In genomic region chr4:162560073-162560472, GRCh38 we compare ENCODE assay signal across 27 cellular contexts.
"Had no signal": no experiment of that assay in that cellular context is flagged by ENCODE, and none has a peak within 500 bp of the region (broad histone marks: within the 10 kb centered on the region; RNA-seq: fewer than 3 reads in every experiment).

No MANE protein-coding gene starts in this region.

- H3K9me3 ChIP-seq: left ventricle myocardium inferior, lower lobe of right lung, neutrophil, suprapubic skin, thyroid gland, upper lobe of left lung, uterus had no signal

- H3K27me3 ChIP-seq: dorsolateral prefrontal cortex, heart right ventricle, neutrophil, suprapubic skin, thyroid gland, upper lobe of left lung, uterus had no signal

- H3K4me1 ChIP-seq: heart right ventricle, left ventricle myocardium inferior, lower lobe of right lung, suprapubic skin, thyroid gland, upper lobe of left lung, uterus had no signal

- ATAC-seq: heart right ventricle; lower lobe of right lung; sciatic nerve; stimulated activated effector memory CD8-positive, alpha-beta T cell treated with anti-CD3 and anti-CD28 coated beads, Interleukin-12 subunit alpha, Interleukin-12 subunit beta, amount 100 ng/mL, for 72 hours; stimulated activated naive CD8-positive, alpha-beta T cell treated with anti-CD3 and anti-CD28 coated beads, Interleukin-15, Interleukin-2, amounts not matched to agents 100 U/mL and 50 U/mL, for 24 hours had no signal

- DNase-seq: caudate nucleus; cortex of kidney; dorsolateral prefrontal cortex; effector memory CD4-positive, alpha-beta T cell; erythroblast; foreskin melanocyte; heart right ventricle; hypothalamus; left ventricle myocardium inferior; lower lobe of right lung; mesenchymal stem cell; naive B cell; nephron progenitor cell; posterior cingulate gyrus; stimulated activated CD4-positive, alpha-beta T cell treated with anti-CD3 and anti-CD28 coated beads, Interleukin-12 subunit alpha, Interleukin-12 subunit beta, amount 100 ng/mL, for 4 hours; stimulated activated CD4-positive, alpha-beta T cell treated with anti-CD3 and anti-CD28 coated beads, Interleukin-4, amount 100 ng/mL, for 1 hour; stimulated activated CD8-positive, alpha-beta memory T cell treated with anti-CD3 and anti-CD28 coated beads, Interleukin-4, amount 100 ng/mL, for 48 hours; stimulated activated naive CD8-positive, alpha-beta T cell treated with anti-CD3 and anti-CD28 coated beads, Interleukin-15, Interleukin-2, amounts not matched to agents 100 U/mL and 50 U/mL, for 24 hours; thyroid gland; upper lobe of left lung; uterus had no signal

- H3K27ac ChIP-seq: dorsolateral prefrontal cortex, heart right ventricle, left ventricle myocardium inferior, lower lobe of right lung, neutrophil, skin epidermis, suprapubic skin, thyroid gland, upper lobe of left lung, uterus had no signal

- FAIRE-seq: islet of Langerhans had no signal

- H3K4me3 ChIP-seq: dorsolateral prefrontal cortex, heart right ventricle, left ventricle myocardium inferior, lower lobe of right lung, skin epidermis, suprapubic skin, thyroid gland, upper lobe of left lung, uterus had no signal

- H3K36me3 ChIP-seq: heart right ventricle, left ventricle myocardium inferior, lower lobe of right lung, neutrophil, suprapubic skin, thyroid gland, upper lobe of left lung, uterus had no signal
